19 cellular contexts compared by ENCODE assay signal in genomic region chr11:94111660-94112059, GRCh38. TPM values are rescaled to one million over a fixed set of nuclear protein-coding genes. Genes with fewer than 3 reads are reported as not detected.
A peak's percentile ranks its signal among the peaks of the same experiment; 100 is the strongest.
DNase-seq lines count a peak whose midpoint lies in the region; ATAC-seq and TF ChIP-seq lines count a peak whose summit lies in the region.
"Had no signal": no experiment of that assay in that cellular context is flagged by ENCODE, and none has a peak within 500 bp of the region (broad histone marks: within the 10 kb centered on the region; RNA-seq: fewer than 3 reads in every experiment).

No MANE protein-coding gene starts in this region.

- peak; percentile 60 for DNase-seq in DMS 273 (lab: John Stamatoyannopoulos, UW; ENCODE audit: unreplicated experiment)
- DNase-seq in DMS 273 treated with DMSO at 0.1 percent for 48 hours (lab: John Stamatoyannopoulos, UW), result no peak
- DNase-seq in astrocyte of the hippocampus (ENCODE audit: low read depth, low spot score), result peak; percentile 8
- DNase-seq in sigmoid colon, result peak; percentile 58
- no peak for DNase-seq in CD8-positive, alpha-beta T cell
- no peak for DNase-seq in GM10248 (ENCODE audit: extremely low spot score)
- DNase-seq in GM10266 (ENCODE audit: extremely low spot score), result no peak
- DNase-seq: DMS153, EL, GM23248, NCI-H1417, NCI-H1930, NCI-H526, OCI-M1, RPMI8226 had no signal

- intact Hi-C loops in sigmoid colon (cut with DNase I), result no loop called here
- intact Hi-C loops in CD8-positive, alpha-beta T cell (cut with DNase I, micrococcal nuclease), result no loop called here

- no peaks in the 10 kb centered on the region for H3K4me1 Mint-ChIP-seq in CD8-positive, alpha-beta T cell (ENCODE audit: low read depth)
- H3K4me1 Mint-ChIP-seq: IgD-negative memory B cell had no signal

- TF ChIP-seq EP300 in gastroesophageal sphincter (IDR thresholded peaks at IDR 0.05) (no peak), sigmoid colon (IDR thresholded peaks at IDR 0.05) (no peak)

- ATAC-seq in gastroesophageal sphincter, result peak; percentile 72
- ATAC-seq in CD8-positive, alpha-beta T cell, result no peak
- ATAC-seq: GM12878 had no signal

- H3K27me3 Mint-ChIP-seq in CD8-positive, alpha-beta T cell (ENCODE audit: low read depth), result peaks cover 25% of the 10 kb centered on the region

- TF ChIP-seq POLR2A in gastroesophageal sphincter (IDR thresholded peaks at IDR 0.05), result no peak
- TF ChIP-seq POLR2A in sigmoid colon (IDR thresholded peaks at IDR 0.05), result no peak

- H3K9me3 ChIP-seq in gastroesophageal sphincter, result peaks cover 0 to 4% (median 0%) of the 10 kb centered on the region in 3 donors
- H3K9me3 ChIP-seq in sigmoid colon, result no peaks in the 10 kb centered on the region
- no peaks in the 10 kb centered on the region for H3K9me3 ChIP-seq in CD8-positive, alpha-beta T cell (ENCODE audit: low read length)

- H3K36me3 Mint-ChIP-seq in CD8-positive, alpha-beta T cell, result no peaks in the 10 kb centered on the region

- POLR2A ChIA-PET in CD8-positive, alpha-beta T cell (lab: Charles Lee), result no interaction called here
- POLR2A ChIA-PET in GM10248 (lab: Yijun Ruan, JAX), result no interaction called here

- H3K4me1 ChIP-seq in gastroesophageal sphincter (peaks cover 0 to 31% (median 6%) of the 10 kb centered on the region in 3 donors), sigmoid colon (peaks cover 0 to 30% (median 23%) of the 10 kb centered on the region in 4 donors)
- no peaks in the 10 kb centered on the region for H3K4me1 ChIP-seq in CD8-positive, alpha-beta T cell (ENCODE audit: insufficient read depth, low read length)

- WGBS in gastroesophageal sphincter (ENCODE audit: low coverage in 1 of 2), 2 donors, result 16% methylated on average over 3 of the region's 3 CpGs; no CpG with 5 or more reads in 1 of the 2 donors
- 66 to 69% methylated on average over 3 of the region's 3 CpGs for WGBS in sigmoid colon, 2 donors

- H3K27ac ChIP-seq in gastroesophageal sphincter (peak overlapping the region; percentile 16 to 68 (median 43)), sigmoid colon (peak overlapping the region in 3 of 4 donors; percentile 18 to 56 (median 21))
- H3K27ac ChIP-seq in CD8-positive, alpha-beta T cell (ENCODE audit: low read depth, low read length), result no peak overlapping the region
- H3K27ac ChIP-seq: 22Rv1, GM23248 had no signal

- H3K27me3 ChIP-seq in gastroesophageal sphincter, result no peaks in the 10 kb centered on the region
- H3K27me3 ChIP-seq in sigmoid colon, result no peaks in the 10 kb centered on the region
- no peaks in the 10 kb centered on the region for H3K27me3 ChIP-seq in CD8-positive, alpha-beta T cell (ENCODE audit: insufficient read depth, low read length)

- H3K4me3 Mint-ChIP-seq in CD8-positive, alpha-beta T cell, result no peak overlapping the region
- H3K4me3 Mint-ChIP-seq: IgD-negative memory B cell had no signal

- H3K4me3 ChIP-seq in gastroesophageal sphincter (no peak overlapping the region), sigmoid colon (no peak overlapping the region)
- H3K4me3 ChIP-seq in CD8-positive, alpha-beta T cell (ENCODE audit: low read depth, low read length), result no peak overlapping the region
- H3K4me3 ChIP-seq: GM12878, GM23248 had no signal

- TF ChIP-seq CTCF in gastroesophageal sphincter (IDR thresholded peaks at IDR 0.05), result no peak
- no peak for TF ChIP-seq CTCF in sigmoid colon (IDR thresholded peaks at IDR 0.05)
- no peak for TF ChIP-seq CTCF in CD8-positive, alpha-beta T cell (IDR thresholded peaks at IDR 0.05)
- TF ChIP-seq CTCF in GM10248 (IDR thresholded peaks at IDR 0.05; ENCODE audit: control extremely low read depth, extremely low read depth, low read depth, missing control alignments), result no peak
- TF ChIP-seq CTCF in GM10266 (IDR thresholded peaks at IDR 0.05; ENCODE audit: control insufficient read depth, insufficient read depth, low read depth, missing control alignments), result no peak

- H3K9me3 Mint-ChIP-seq in CD8-positive, alpha-beta T cell, result no peaks in the 10 kb centered on the region

- H3K36me3 ChIP-seq in gastroesophageal sphincter (no peaks in the 10 kb centered on the region), sigmoid colon (no peaks in the 10 kb centered on the region)
- no peaks in the 10 kb centered on the region for H3K36me3 ChIP-seq in CD8-positive, alpha-beta T cell (ENCODE audit: insufficient read depth, low read length)

- CTCF ChIA-PET in CD8-positive, alpha-beta T cell (lab: Charles Lee), result no interaction called here
- CTCF ChIA-PET in GM10248 (lab: Yijun Ruan, JAX), result no interaction called here

- H3K27ac Mint-ChIP-seq in CD8-positive, alpha-beta T cell, result no peak overlapping the region
- H3K27ac Mint-ChIP-seq: IgD-negative memory B cell had no signal

RNA-seq across cellular contexts. Expression of gene PANX1, which starts 17.0 kb away (rescaled TPM):
- total RNA-seq in gastroesophageal sphincter, result 10 to 100 TPM; 29.9 to 43.2 (median 35.9) TPM
- 10 to 100 TPM; 21.6 to 35.7 (median 25.4) TPM for total RNA-seq in sigmoid colon
- 1 to 10 TPM; 1.2 to 6.3 (median 3.5) TPM for polyA plus RNA-seq in sigmoid colon
- total RNA-seq in CD8-positive, alpha-beta T cell, result 1 to 10 TPM; 8.3 to 9.3 TPM

Comparison
In these comparisons a context has a peak if more than half of its experiments do, and no peak if none do; other contexts are left out.
1. DNase-seq: peak in DMS 273 (single experiment), astrocyte of the hippocampus (single experiment) and sigmoid colon (single experiment); none in DMS 273 treated with DMSO at 0.1 percent for 48 hours (single experiment), CD8-positive, alpha-beta T cell (0 of 7), GM10248 (single experiment) and GM10266 (single experiment).